In genomic region chr17:30253316-30253715, GRCh38 we compare ENCODE assay signal across 13 cellular contexts. TPM values are rescaled to one million over a fixed set of nuclear protein-coding genes. Genes with fewer than 3 reads are reported as not detected.
"Had no signal": no experiment of that assay in that cellular context is flagged by ENCODE, and none has a peak within 500 bp of the region (broad histone marks: within the 10 kb centered on the region; RNA-seq: fewer than 3 reads in every experiment).

No MANE protein-coding gene starts in this region.

- H3K9me3 ChIP-seq: SJSA1, upper lobe of left lung had no signal

- H3K4me3 Mint-ChIP-seq: activated CD4-positive, alpha-beta T cell treated with anti-CD3 and anti-CD28 coated beads for 36 hours; activated CD8-positive, alpha-beta T cell treated with anti-CD3 and anti-CD28 coated beads for 36 hours; activated T-helper 1 cell treated with anti-CD3 and anti-CD28 coated beads, Interleukin-12 subunit alpha, Interleukin-12 subunit beta, Interleukin-2, Interleukin-4 antibody, amounts not matched to agents 30 ng/mL and 10 ng/mL and 1 ng/mL, durations not matched to agents 14 hours and 24 hours and 36 hours; central memory CD8-positive, alpha-beta T cell; effector memory CD8-positive, alpha-beta T cell; memory B cell had no signal

- H3K27me3 Mint-ChIP-seq: activated CD4-positive, alpha-beta T cell treated with anti-CD3 and anti-CD28 coated beads for 36 hours; activated CD8-positive, alpha-beta T cell treated with anti-CD3 and anti-CD28 coated beads for 36 hours; central memory CD8-positive, alpha-beta T cell; effector memory CD8-positive, alpha-beta T cell; memory B cell had no signal

- H3K27ac Mint-ChIP-seq: activated CD4-positive, alpha-beta T cell treated with anti-CD3 and anti-CD28 coated beads for 36 hours; activated CD8-positive, alpha-beta T cell treated with anti-CD3 and anti-CD28 coated beads for 36 hours; activated T-helper 1 cell treated with anti-CD3 and anti-CD28 coated beads, Interleukin-12 subunit alpha, Interleukin-12 subunit beta, Interleukin-2, Interleukin-4 antibody, amounts not matched to agents 30 ng/mL and 10 ng/mL and 1 ng/mL, durations not matched to agents 14 hours and 24 hours and 36 hours; effector memory CD8-positive, alpha-beta T cell; memory B cell had no signal

- ATAC-seq: activated CD4-positive, alpha-beta T cell treated with anti-CD3 and anti-CD28 coated beads for 36 hours; activated CD8-positive, alpha-beta T cell treated with anti-CD3 and anti-CD28 coated beads for 36 hours; effector memory CD8-positive, alpha-beta T cell had no signal

- H3K4me1 ChIP-seq: SJSA1 had no signal

- H3K27ac ChIP-seq: SJSA1 had no signal

- DNase-seq: activated CD4-positive, alpha-beta T cell treated with anti-CD3 and anti-CD28 coated beads for 36 hours; activated CD8-positive, alpha-beta memory T cell treated with anti-CD3 and anti-CD28 coated beads, Interleukin-2, amount 50 U/mL, for 48 hours; activated CD8-positive, alpha-beta T cell treated with anti-CD3 and anti-CD28 coated beads for 36 hours; activated naive CD4-positive, alpha-beta T cell treated with Interleukin-2 at 50 U/mL for 16 hours; effector memory CD8-positive, alpha-beta T cell; hippocampal formation; small intestine; SW 1271; upper lobe of left lung had no signal

- H3K4me3 ChIP-seq: SJSA1, upper lobe of left lung had no signal

- H3K27me3 ChIP-seq: SJSA1, upper lobe of left lung had no signal

- H3K4me1 Mint-ChIP-seq: activated CD4-positive, alpha-beta T cell treated with anti-CD3 and anti-CD28 coated beads for 36 hours; central memory CD8-positive, alpha-beta T cell; memory B cell had no signal

- H3K9me3 Mint-ChIP-seq: activated CD8-positive, alpha-beta T cell treated with anti-CD3 and anti-CD28 coated beads for 36 hours; activated T-helper 1 cell treated with anti-CD3 and anti-CD28 coated beads, Interleukin-12 subunit alpha, Interleukin-12 subunit beta, Interleukin-2, Interleukin-4 antibody, amounts not matched to agents 30 ng/mL and 10 ng/mL and 1 ng/mL, durations not matched to agents 14 hours and 24 hours and 36 hours; central memory CD8-positive, alpha-beta T cell; effector memory CD8-positive, alpha-beta T cell; memory B cell had no signal

RNA-seq across cellular contexts. Expression of gene SLC6A4, which starts 17.8 kb away (rescaled TPM):
- total RNA-seq: activated CD4-positive, alpha-beta T cell treated with anti-CD3 and anti-CD28 coated beads for 36 hours; activated CD8-positive, alpha-beta T cell treated with anti-CD3 and anti-CD28 coated beads for 36 hours; activated T-helper 1 cell treated with anti-CD3 and anti-CD28 coated beads, Interleukin-12 subunit alpha, Interleukin-12 subunit beta, Interleukin-2, Interleukin-4 antibody, amounts not matched to agents 30 ng/mL and 10 ng/mL and 1 ng/mL, durations not matched to agents 14 hours and 24 hours and 36 hours; SJSA1 had no signal
